2 cellular contexts compared by ENCODE assay signal in genomic region chr3:42461762-42462161, GRCh38.
TF ChIP-seq lines count a peak whose summit lies in the region.

No MANE protein-coding gene starts in this region.

TF ChIP-seq in HepG2, 621 proteins besides CTCF, POLR2A, EP300 and RAD21:
- peak; percentile 16; the same call in 1 of the 2 replicates for TF ChIP-seq HNF4A (CRISPR knock-in tag; IDR thresholded peaks at IDR 0.05)
- no peak for TF ChIP-seq EED (CRISPR knock-in tag; IDR thresholded peaks at IDR 0.05)
TF ChIP-seq in HepG2: peak in this region for 1.

TF ChIP-seq in liver, 16 proteins besides CTCF, POLR2A, EP300 and RAD21:
- peak; percentile 67 to 87 for TF ChIP-seq HNF4A (conservative IDR thresholded peaks at IDR 0.05)
- peak; percentile 76 for TF ChIP-seq HNF4G (IDR thresholded peaks at IDR 0.05)
- TF ChIP-seq YY1 (IDR thresholded peaks at IDR 0.05): no peak
